ENCODE assay signal across 1 cellular context in the genomic region with DNA sequence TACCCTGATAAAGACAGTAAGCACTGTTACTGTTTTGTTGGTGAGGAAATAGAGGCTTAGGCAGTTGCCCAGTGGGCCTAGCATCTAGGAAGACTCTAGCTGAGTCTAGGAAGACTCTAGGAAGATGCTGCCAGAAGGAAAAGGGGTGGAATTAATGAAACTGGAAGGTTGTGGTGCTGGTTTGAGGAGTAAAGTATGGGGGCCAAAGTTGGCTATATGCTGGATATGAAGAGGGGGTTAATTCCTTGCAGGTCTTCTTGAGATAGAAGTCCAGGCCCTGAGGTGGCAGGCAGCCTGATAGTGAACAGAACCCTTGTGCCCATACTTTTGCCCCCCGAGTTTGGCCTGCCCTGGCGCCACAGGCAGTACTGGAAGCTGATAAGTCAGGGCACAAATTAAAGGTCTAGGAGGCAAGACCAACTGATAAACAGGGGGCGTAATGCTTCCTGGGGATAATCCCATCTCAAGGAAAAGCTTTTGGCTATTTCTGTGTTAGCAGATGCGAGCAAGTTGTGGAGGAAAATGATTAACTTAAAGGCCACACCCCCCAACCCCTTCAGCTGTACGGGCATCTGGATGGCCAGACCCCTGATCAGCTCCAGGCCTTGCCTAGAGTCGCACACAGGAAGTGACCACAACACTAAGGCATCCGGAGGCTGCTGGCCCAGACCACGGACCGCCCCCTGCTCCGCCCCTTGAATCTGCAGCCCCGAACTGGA.
A peak's percentile ranks its signal among the peaks of the same experiment; 100 is the strongest.
TF ChIP-seq lines count a peak whose summit lies in the region.

No MANE protein-coding gene starts in this region.

TF ChIP-seq in HepG2, 621 proteins besides CTCF, POLR2A, EP300 and RAD21 (continued from another document and continues in another):
- TF ChIP-seq, protein P1, sequence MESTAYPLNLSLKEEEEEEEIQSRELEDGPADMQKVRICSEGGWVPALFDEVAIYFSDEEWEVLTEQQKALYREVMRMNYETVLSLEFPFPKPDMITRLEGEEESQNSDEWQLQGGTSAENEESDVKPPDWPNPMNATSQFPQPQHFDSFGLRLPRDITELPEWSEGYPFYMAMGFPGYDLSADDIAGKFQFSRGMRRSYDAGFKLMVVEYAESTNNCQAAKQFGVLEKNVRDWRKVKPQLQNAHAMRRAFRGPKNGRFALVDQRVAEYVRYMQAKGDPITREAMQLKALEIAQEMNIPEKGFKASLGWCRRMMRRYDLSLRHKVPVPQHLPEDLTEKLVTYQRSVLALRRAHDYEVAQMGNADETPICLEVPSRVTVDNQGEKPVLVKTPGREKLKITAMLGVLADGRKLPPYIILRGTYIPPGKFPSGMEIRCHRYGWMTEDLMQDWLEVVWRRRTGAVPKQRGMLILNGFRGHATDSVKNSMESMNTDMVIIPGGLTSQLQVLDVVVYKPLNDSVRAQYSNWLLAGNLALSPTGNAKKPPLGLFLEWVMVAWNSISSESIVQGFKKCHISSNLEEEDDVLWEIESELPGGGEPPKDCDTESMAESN (CRISPR knock-in tag; conservative IDR thresholded peaks at IDR 0.05) = no peak
- TF ChIP-seq FOXC1 (CRISPR knock-in tag; IDR thresholded peaks at IDR 0.05; ENCODE audit: borderline replicate concordance) (no peak), TAF15 (IDR thresholded peaks at IDR 0.05; ENCODE audit: low read depth, low read length, poor library complexity, severe bottlenecking) (no peak), MLLT10 (CRISPR knock-in tag; IDR thresholded peaks at IDR 0.05) (no peak), ZFP90 (CRISPR knock-in tag; IDR thresholded peaks at IDR 0.05; ENCODE audit: borderline replicate concordance) (no peak), NR2F6 (IDR thresholded peaks at IDR 0.05) (no peak), NR2F6 (CRISPR knock-in tag; IDR thresholded peaks at IDR 0.05) (0 out of 2 replicates have a peak, but pooled peaks have one; percentile 21), HMG20A (CRISPR knock-in tag; IDR thresholded peaks at IDR 0.05; ENCODE audit: borderline replicate concordance) (peak; percentile 31; the same call in 1 of the 2 replicates), REL (CRISPR knock-in tag; conservative IDR thresholded peaks at IDR 0.05) (no peak), FIP1L1 (IDR thresholded peaks at IDR 0.05; ENCODE audit: borderline replicate concordance, insufficient read depth, low read depth, low read length) (no peak), SNRNP70 (IDR thresholded peaks at IDR 0.05; ENCODE audit: low read depth, low read length) (no peak), MAZ (IDR thresholded peaks at IDR 0.05; ENCODE audit: borderline replicate concordance, low read depth, low read length) (no peak), MAZ (CRISPR knock-in tag; IDR thresholded peaks at IDR 0.05; ENCODE audit: low read depth) (no peak), ZNF460 (CRISPR knock-in tag; IDR thresholded peaks at IDR 0.05; ENCODE audit: borderline replicate concordance) (no peak), DNMT1 (CRISPR knock-in tag; IDR thresholded peaks at IDR 0.05) (no peak), ZNF629 (CRISPR knock-in tag; conservative IDR thresholded peaks at IDR 0.05) (no peak), ZNF331 (CRISPR knock-in tag; IDR thresholded peaks at IDR 0.05) (0 out of 2 replicates have a peak, but pooled peaks have one; percentile 50), ZC3H13 (CRISPR knock-in tag; IDR thresholded peaks at IDR 0.05) (no peak), GATAD1 (CRISPR knock-in tag; IDR thresholded peaks at IDR 0.05) (peak; percentile 63), YEATS4 (CRISPR knock-in tag; IDR thresholded peaks at IDR 0.05; ENCODE audit: borderline replicate concordance) (no peak; the same call in 1 of the 2 replicates), SP2 (CRISPR knock-in tag; IDR thresholded peaks at IDR 0.05) (no peak), FOXJ3 (CRISPR knock-in tag; IDR thresholded peaks at IDR 0.05; ENCODE audit: borderline replicate concordance) (no peak), ZNF564 (CRISPR knock-in tag; IDR thresholded peaks at IDR 0.05) (no peak), ZNF652 (CRISPR knock-in tag; IDR thresholded peaks at IDR 0.05; ENCODE audit: borderline replicate concordance, low read depth) (no peak; the same call in 1 of the 2 replicates), TBX2 (CRISPR knock-in tag; IDR thresholded peaks at IDR 0.05; ENCODE audit: borderline replicate concordance) (no peak), ZNF326 (CRISPR knock-in tag; IDR thresholded peaks at IDR 0.05; ENCODE audit: borderline replicate concordance) (no peak), ISX (CRISPR knock-in tag; conservative IDR thresholded peaks at IDR 0.05) (no peak), ZNF446 (CRISPR knock-in tag; IDR thresholded peaks at IDR 0.05) (no peak), ZNF143 (CRISPR knock-in tag; IDR thresholded peaks at IDR 0.05) (no peak), PHF8 (CRISPR knock-in tag; IDR thresholded peaks at IDR 0.05) (no peak; the same call in 1 of the 2 replicates), HNRNPL (IDR thresholded peaks at IDR 0.05; ENCODE audit: low read depth, low read length) (no peak), ZNF432 (CRISPR knock-in tag; IDR thresholded peaks at IDR 0.05; ENCODE audit: borderline replicate concordance) (no peak), MYC (CRISPR knock-in tag; IDR thresholded peaks at IDR 0.05; ENCODE audit: borderline replicate concordance) (no peak), GATA4 (IDR thresholded peaks at IDR 0.05; ENCODE audit: borderline replicate concordance, low read depth) (no peak), ONECUT2 (CRISPR knock-in tag; IDR thresholded peaks at IDR 0.05) (no peak), ZNF136 (CRISPR knock-in tag; IDR thresholded peaks at IDR 0.05; ENCODE audit: low read depth) (no peak), KLF6 (CRISPR knock-in tag; IDR thresholded peaks at IDR 0.05) (no peak), ZNF841 (CRISPR knock-in tag; IDR thresholded peaks at IDR 0.05; ENCODE audit: borderline replicate concordance) (no peak), TCF7L2 (IDR thresholded peaks at IDR 0.05; ENCODE audit: low read depth, low read length) (no peak), MBNL3 (CRISPR knock-in tag; conservative IDR thresholded peaks at IDR 0.05) (no peak)
- TF ChIP-seq, protein P2, sequence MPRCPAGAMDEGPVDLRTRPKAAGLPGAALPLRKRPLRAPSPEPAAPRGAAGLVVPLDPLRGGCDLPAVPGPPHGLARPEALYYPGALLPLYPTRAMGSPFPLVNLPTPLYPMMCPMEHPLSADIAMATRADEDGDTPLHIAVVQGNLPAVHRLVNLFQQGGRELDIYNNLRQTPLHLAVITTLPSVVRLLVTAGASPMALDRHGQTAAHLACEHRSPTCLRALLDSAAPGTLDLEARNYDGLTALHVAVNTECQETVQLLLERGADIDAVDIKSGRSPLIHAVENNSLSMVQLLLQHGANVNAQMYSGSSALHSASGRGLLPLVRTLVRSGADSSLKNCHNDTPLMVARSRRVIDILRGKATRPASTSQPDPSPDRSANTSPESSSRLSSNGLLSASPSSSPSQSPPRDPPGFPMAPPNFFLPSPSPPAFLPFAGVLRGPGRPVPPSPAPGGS (CRISPR knock-in tag; IDR thresholded peaks at IDR 0.05) = no peak
- TF ChIP-seq, protein P3, sequence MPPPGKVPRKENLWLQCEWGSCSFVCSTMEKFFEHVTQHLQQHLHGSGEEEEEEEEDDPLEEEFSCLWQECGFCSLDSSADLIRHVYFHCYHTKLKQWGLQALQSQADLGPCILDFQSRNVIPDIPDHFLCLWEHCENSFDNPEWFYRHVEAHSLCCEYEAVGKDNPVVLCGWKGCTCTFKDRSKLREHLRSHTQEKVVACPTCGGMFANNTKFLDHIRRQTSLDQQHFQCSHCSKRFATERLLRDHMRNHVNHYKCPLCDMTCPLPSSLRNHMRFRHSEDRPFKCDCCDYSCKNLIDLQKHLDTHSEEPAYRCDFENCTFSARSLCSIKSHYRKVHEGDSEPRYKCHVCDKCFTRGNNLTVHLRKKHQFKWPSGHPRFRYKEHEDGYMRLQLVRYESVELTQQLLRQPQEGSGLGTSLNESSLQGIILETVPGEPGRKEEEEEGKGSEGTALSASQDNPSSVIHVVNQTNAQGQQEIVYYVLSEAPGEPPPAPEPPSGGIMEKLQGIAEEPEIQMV (CRISPR knock-in tag; IDR thresholded peaks at IDR 0.05; ENCODE audit: low read depth) = no peak
- TF ChIP-seq, protein P4, sequence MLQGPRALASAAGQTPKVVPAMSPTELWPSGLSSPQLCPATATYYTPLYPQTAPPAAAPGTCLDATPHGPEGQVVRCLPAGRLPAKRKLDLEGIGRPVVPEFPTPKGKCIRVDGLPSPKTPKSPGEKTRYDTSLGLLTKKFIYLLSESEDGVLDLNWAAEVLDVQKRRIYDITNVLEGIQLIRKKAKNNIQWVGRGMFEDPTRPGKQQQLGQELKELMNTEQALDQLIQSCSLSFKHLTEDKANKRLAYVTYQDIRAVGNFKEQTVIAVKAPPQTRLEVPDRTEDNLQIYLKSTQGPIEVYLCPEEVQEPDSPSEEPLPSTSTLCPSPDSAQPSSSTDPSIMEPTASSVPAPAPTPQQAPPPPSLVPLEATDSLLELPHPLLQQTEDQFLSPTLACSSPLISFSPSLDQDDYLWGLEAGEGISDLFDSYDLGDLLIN (CRISPR knock-in tag; IDR thresholded peaks at IDR 0.05; ENCODE audit: borderline replicate concordance) = no peak
- TF ChIP-seq, protein P5, sequence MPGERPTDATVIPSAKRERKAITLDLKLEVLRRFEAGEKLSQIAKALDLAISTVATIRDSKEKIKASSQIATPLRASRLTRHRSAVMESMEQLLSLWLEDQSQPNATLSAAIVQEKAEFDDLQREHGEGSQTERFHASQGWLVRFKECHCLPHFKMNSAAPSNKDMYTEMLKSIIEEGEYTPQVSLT (CRISPR knock-in tag; IDR thresholded peaks at IDR 0.05; ENCODE audit: borderline replicate concordance, low read depth) = no peak
- TF ChIP-seq, protein P6, sequence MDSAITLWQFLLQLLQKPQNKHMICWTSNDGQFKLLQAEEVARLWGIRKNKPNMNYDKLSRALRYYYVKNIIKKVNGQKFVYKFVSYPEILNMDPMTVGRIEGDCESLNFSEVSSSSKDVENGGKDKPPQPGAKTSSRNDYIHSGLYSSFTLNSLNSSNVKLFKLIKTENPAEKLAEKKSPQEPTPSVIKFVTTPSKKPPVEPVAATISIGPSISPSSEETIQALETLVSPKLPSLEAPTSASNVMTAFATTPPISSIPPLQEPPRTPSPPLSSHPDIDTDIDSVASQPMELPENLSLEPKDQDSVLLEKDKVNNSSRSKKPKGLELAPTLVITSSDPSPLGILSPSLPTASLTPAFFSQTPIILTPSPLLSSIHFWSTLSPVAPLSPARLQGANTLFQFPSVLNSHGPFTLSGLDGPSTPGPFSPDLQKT (CRISPR knock-in tag; IDR thresholded peaks at IDR 0.05; ENCODE audit: borderline replicate concordance) = no peak
- TF ChIP-seq, protein P7, sequence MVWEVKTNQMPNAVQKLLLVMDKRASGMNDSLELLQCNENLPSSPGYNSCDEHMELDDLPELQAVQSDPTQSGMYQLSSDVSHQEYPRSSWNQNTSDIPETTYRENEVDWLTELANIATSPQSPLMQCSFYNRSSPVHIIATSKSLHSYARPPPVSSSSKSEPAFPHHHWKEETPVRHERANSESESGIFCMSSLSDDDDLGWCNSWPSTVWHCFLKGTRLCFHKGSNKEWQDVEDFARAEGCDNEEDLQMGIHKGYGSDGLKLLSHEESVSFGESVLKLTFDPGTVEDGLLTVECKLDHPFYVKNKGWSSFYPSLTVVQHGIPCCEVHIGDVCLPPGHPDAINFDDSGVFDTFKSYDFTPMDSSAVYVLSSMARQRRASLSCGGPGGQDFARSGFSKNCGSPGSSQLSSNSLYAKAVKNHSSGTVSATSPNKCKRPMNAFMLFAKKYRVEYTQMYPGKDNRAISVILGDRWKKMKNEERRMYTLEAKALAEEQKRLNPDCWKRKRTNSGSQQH (CRISPR knock-in tag; IDR thresholded peaks at IDR 0.05; ENCODE audit: low read depth) = no peak
- TF ChIP-seq, protein P8, sequence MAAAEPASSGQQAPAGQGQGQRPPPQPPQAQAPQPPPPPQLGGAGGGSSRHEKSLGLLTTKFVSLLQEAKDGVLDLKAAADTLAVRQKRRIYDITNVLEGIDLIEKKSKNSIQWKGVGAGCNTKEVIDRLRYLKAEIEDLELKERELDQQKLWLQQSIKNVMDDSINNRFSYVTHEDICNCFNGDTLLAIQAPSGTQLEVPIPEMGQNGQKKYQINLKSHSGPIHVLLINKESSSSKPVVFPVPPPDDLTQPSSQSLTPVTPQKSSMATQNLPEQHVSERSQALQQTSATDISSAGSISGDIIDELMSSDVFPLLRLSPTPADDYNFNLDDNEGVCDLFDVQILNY (CRISPR knock-in tag; conservative IDR thresholded peaks at IDR 0.05) = no peak
- TF ChIP-seq, protein P9, sequence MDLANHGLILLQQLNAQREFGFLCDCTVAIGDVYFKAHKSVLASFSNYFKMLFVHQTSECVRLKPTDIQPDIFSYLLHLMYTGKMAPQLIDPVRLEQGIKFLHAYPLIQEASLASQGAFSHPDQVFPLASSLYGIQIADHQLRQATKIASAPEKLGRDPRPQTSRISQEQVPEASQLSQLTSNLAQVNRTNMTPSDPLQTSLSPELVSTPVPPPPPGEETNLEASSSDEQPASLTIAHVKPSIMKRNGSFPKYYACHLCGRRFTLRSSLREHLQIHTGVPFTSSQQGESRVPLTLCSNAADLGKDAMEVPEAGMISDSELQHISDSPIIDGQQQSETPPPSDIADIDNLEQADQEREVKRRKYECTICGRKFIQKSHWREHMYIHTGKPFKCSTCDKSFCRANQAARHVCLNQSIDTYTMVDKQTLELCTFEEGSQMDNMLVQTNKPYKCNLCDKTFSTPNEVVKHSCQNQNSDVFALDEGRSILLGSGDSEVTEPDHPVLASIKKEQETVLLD (CRISPR knock-in tag; IDR thresholded peaks at IDR 0.05; ENCODE audit: low read depth) = no peak
- TF ChIP-seq, protein P10, sequence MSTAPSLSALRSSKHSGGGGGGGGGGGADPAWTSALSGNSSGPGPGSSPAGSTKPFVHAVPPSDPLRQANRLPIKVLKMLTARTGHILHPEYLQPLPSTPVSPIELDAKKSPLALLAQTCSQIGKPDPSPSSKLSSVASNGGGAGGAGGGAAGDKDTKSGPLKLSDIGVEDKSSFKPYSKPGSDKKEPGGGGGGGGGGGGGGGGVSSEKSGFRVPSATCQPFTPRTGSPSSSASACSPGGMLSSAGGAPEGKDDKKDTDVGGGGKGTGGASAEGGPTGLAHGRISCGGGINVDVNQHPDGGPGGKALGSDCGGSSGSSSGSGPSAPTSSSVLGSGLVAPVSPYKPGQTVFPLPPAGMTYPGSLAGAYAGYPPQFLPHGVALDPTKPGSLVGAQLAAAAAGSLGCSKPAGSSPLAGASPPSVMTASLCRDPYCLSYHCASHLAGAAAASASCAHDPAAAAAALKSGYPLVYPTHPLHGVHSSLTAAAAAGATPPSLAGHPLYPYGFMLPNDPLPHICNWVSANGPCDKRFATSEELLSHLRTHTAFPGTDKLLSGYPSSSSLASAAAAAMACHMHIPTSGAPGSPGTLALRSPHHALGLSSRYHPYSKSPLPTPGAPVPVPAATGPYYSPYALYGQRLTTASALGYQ (CRISPR knock-in tag; IDR thresholded peaks at IDR 0.05) = no peak
- TF ChIP-seq, protein P11, sequence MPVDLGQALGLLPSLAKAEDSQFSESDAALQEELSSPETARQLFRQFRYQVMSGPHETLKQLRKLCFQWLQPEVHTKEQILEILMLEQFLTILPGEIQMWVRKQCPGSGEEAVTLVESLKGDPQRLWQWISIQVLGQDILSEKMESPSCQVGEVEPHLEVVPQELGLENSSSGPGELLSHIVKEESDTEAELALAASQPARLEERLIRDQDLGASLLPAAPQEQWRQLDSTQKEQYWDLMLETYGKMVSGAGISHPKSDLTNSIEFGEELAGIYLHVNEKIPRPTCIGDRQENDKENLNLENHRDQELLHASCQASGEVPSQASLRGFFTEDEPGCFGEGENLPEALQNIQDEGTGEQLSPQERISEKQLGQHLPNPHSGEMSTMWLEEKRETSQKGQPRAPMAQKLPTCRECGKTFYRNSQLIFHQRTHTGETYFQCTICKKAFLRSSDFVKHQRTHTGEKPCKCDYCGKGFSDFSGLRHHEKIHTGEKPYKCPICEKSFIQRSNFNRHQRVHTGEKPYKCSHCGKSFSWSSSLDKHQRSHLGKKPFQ (CRISPR knock-in tag; IDR thresholded peaks at IDR 0.05; ENCODE audit: insufficient replicate concordance) = no peak
